Comparison of ENCODE assay signal across 1 cellular context in genomic region chr1:244369256-244370057, GRCh38.
TF ChIP-seq lines count a peak whose summit lies in the region.

No MANE protein-coding gene starts in this region.

TF ChIP-seq in K562, 482 proteins besides CTCF, POLR2A, EP300 and RAD21 (continued from another document and continues in another):
- TF ChIP-seq ZNF318 (IDR thresholded peaks at IDR 0.05; ENCODE audit: borderline replicate concordance in 1 of 2, low read depth in 1 of 2): no peak
- no peak for TF ChIP-seq BRD4 (IDR thresholded peaks at IDR 0.05)
- TF ChIP-seq HOMEZ (CRISPR knock-in tag; IDR thresholded peaks at IDR 0.05): no peak
- TF ChIP-seq GTF2A2 (tag; IDR thresholded peaks at IDR 0.05): no peak
- no peak for TF ChIP-seq FOXA1 (IDR thresholded peaks at IDR 0.05; ENCODE audit: borderline replicate concordance)
- TF ChIP-seq CBFA2T3 (IDR thresholded peaks at IDR 0.05): no peak
- no peak for TF ChIP-seq BCLAF1 (IDR thresholded peaks at IDR 0.05; ENCODE audit: borderline replicate concordance in 1 of 2, control insufficient read depth in 1 of 2, low read depth in 2 of 2, low read length in 1 of 2)
- TF ChIP-seq THAP7 (CRISPR knock-in tag; IDR thresholded peaks at IDR 0.05): peak; percentile 68; the same call in 1 of the 2 replicates
- 0 out of 2 replicates have a peak, but pooled peaks have one; percentile 15 for TF ChIP-seq VEZF1 (CRISPR knock-in tag; IDR thresholded peaks at IDR 0.05)
- TF ChIP-seq TFAP4 (CRISPR knock-in tag; IDR thresholded peaks at IDR 0.05; ENCODE audit: borderline replicate concordance): no peak
- TF ChIP-seq TCF7 (IDR thresholded peaks at IDR 0.05; ENCODE audit: borderline replicate concordance): no peak
- TF ChIP-seq MNT (conservative IDR thresholded peaks at IDR 0.05): peak; percentile 45 to 61; a peak in 2 of 4 replicates
- no peak for TF ChIP-seq RERE (CRISPR knock-in tag; IDR thresholded peaks at IDR 0.05; ENCODE audit: borderline replicate concordance)
- TF ChIP-seq JUN (IDR thresholded peaks at IDR 0.05; ENCODE audit: borderline replicate concordance, low read depth, low read length): no peak
- TF ChIP-seq JUN (CRISPR knock-in tag; IDR thresholded peaks at IDR 0.05; ENCODE audit: borderline replicate concordance): no peak
- TF ChIP-seq MAX (CRISPR knock-in tag; IDR thresholded peaks at IDR 0.05): peak; percentile 52
- no peak for TF ChIP-seq NFE2 (IDR thresholded peaks at IDR 0.05; ENCODE audit: low read depth)
- peak; percentile 87 for TF ChIP-seq BHLHE40 (IDR thresholded peaks at IDR 0.05; ENCODE audit: low read length)
- TF ChIP-seq ZNF695 (CRISPR knock-in tag; IDR thresholded peaks at IDR 0.05): no peak
- no peak for TF ChIP-seq PBX2 (CRISPR knock-in tag; IDR thresholded peaks at IDR 0.05; ENCODE audit: low read depth)
- TF ChIP-seq PBX2 (tag; conservative IDR thresholded peaks at IDR 0.05; ENCODE audit: low read depth): 0 out of 2 replicates have a peak, but pooled peaks have one; percentile 14
- no peak for TF ChIP-seq NCOA6 (IDR thresholded peaks at IDR 0.05)
